15 cellular contexts compared by ENCODE assay signal in the genomic region with DNA sequence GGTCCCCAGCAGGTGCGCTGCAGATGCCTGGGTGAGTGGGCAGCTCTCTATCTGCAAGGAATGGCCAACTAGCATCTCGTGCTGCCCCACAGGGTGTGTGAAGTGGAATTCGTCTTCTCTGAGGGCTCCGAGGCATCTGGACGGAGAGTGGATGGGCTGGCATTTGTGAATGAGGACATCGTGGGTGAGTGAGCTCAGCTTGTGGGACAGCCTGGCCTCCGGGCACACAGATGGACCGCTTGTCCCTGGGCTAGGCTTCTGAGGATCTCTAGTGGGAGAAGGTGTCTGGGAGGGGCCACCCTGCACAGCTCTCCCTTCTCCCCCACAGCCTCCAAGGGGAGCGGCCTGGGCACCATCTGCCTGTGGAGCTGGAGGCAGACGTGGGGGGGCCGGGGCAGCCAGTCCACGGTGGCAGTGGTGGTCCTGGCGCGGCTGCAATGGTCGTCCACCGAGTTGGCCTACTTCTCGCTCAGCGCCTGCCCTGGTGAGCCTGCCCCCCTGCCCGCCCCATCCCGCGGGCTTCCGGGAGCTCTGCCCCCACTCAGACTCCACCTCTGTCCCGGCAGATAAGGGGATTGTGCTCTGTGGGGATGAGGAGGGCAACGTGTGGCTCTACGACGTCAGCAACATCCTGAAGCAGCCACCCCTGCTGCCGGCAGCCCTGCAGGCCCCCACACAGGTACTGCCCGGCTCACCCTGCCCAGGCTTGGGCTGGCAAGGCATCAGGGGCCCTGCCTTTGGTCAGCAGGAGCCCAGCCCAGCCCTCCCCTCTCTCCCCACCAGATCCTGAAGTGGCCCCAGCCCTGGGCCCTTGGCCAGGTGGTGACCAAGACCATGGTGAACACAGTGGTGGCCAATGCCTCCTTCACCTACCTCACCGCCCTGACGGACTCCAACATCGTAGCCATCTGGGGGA. TPM values are rescaled to one million over a fixed set of nuclear protein-coding genes. Genes with fewer than 3 reads are reported as not detected.
DNase-seq lines count a peak whose midpoint lies in the region; ATAC-seq, FAIRE-seq and TF ChIP-seq lines count a peak whose summit lies in the region.
"Had no signal": no experiment of that assay in that cellular context is flagged by ENCODE, and none has a peak within 500 bp of the region (broad histone marks: within the 10 kb centered on the region; RNA-seq: fewer than 3 reads in every experiment).

No MANE protein-coding gene starts in this region.

- H3K4me1 ChIP-seq in HepG2 (ENCODE audit: insufficient read depth, low read length): peaks cover 8% of the 10 kb centered on the region; the same call in 1 of the 2 replicates
- H3K4me1 ChIP-seq: uterus had no signal

- H3K9me3 ChIP-seq in WERI-Rb-1 (ENCODE audit: severe bottlenecking) (no peaks in the 10 kb centered on the region), HepG2 (ENCODE audit: low read length) (no peaks in the 10 kb centered on the region)
- H3K9me3 ChIP-seq: MG63, uterus had no signal

- H3K9me3 Mint-ChIP-seq in activated naive CD4-positive, alpha-beta T cell treated with anti-CD3 and anti-CD28 coated beads, Interleukin-2, amount 50 U/mL, for 24 hours: no peaks in the 10 kb centered on the region
- H3K9me3 Mint-ChIP-seq in activated naive CD4-positive, alpha-beta T cell treated with anti-CD3 and anti-CD28 coated beads, Interleukin-2, amount 10 ng/mL, durations not matched to agents 7 days and 5 days: no peaks in the 10 kb centered on the region
- no peaks in the 10 kb centered on the region for H3K9me3 Mint-ChIP-seq in effector memory CD8-positive, alpha-beta T cell
- H3K9me3 Mint-ChIP-seq: H9 had no signal

- peaks cover 3% of the 10 kb centered on the region for H3K36me3 Mint-ChIP-seq in activated naive CD4-positive, alpha-beta T cell treated with anti-CD3 and anti-CD28 coated beads, Interleukin-2, amount 50 U/mL, for 24 hours
- H3K36me3 Mint-ChIP-seq in activated naive CD4-positive, alpha-beta T cell treated with anti-CD3 and anti-CD28 coated beads, Interleukin-2, amount 10 ng/mL, durations not matched to agents 7 days and 5 days: no peaks in the 10 kb centered on the region
- peaks cover 31% of the 10 kb centered on the region for H3K36me3 Mint-ChIP-seq in effector memory CD8-positive, alpha-beta T cell (ENCODE audit: insufficient read depth)
- H3K36me3 Mint-ChIP-seq: activated naive CD8-positive, alpha-beta T cell had no signal

- WGBS in HepG2 (ENCODE audit: low lambda C conversion rate): 96% methylated on average over 21 of the region's 31 CpGs

- TF ChIP-seq POLR2A in HepG2 (IDR thresholded peaks at IDR 0.05; ENCODE audit: insufficient read depth in 1 of 2, low read depth in 2 of 2, low read length in 2 of 2): no peak

- H3K27me3 ChIP-seq in WERI-Rb-1 (ENCODE audit: insufficient read depth, low read depth, severe bottlenecking): no peaks in the 10 kb centered on the region
- H3K27me3 ChIP-seq in HepG2 (ENCODE audit: control insufficient read depth in 1 of 2, insufficient read depth in 2 of 2, low read length in 2 of 2): no peaks in the 10 kb centered on the region
- H3K27me3 ChIP-seq: MG63, uterus had no signal

- H3K9ac ChIP-seq in HepG2 (ENCODE audit: insufficient read depth, low read depth, low read length): no peak overlapping the region

- H3K4me3 ChIP-seq in WERI-Rb-1 (ENCODE audit: low read depth, low read length) (no peak overlapping the region), HepG2 (replicated peaks in 1 of 3; ENCODE audit: insufficient read depth in 1 of 3, low read depth in 2 of 3, low read length in 3 of 3) (no peak overlapping the region)
- H3K4me3 ChIP-seq: coronary artery, MG63, uterus had no signal

- in situ Hi-C loops in HepG2 (cut with HindIII; ENCODE audit: extremely low pct_ligation_motif_present, low pct_unique_long_range_greater_than_20kb): no loop called here

- H3K4me3 Mint-ChIP-seq in activated naive CD4-positive, alpha-beta T cell treated with anti-CD3 and anti-CD28 coated beads, Interleukin-2, amount 50 U/mL, for 24 hours: no peak overlapping the region
- no peak overlapping the region for H3K4me3 Mint-ChIP-seq in activated naive CD4-positive, alpha-beta T cell treated with anti-CD3 and anti-CD28 coated beads, Interleukin-2, amount 10 ng/mL, durations not matched to agents 7 days and 5 days
- no peak overlapping the region for H3K4me3 Mint-ChIP-seq in effector memory CD8-positive, alpha-beta T cell
- H3K4me3 Mint-ChIP-seq: activated naive CD8-positive, alpha-beta T cell; H9 had no signal

- no peak overlapping the region for H3K27ac ChIP-seq in WERI-Rb-1
- no peak overlapping the region for H3K27ac ChIP-seq in HepG2 (ENCODE audit: extremely low read length, insufficient read depth, low read length)
- H3K27ac ChIP-seq in substantia nigra (ENCODE audit: low read depth, low read length, poor library complexity, severe bottlenecking): peak overlapping the region; percentile 17
- H3K27ac ChIP-seq: coronary artery, uterus had no signal

- FAIRE-seq in HepG2 (lab: Jason Lieb, UNC): no peak

- H3K27ac Mint-ChIP-seq in activated naive CD4-positive, alpha-beta T cell treated with anti-CD3 and anti-CD28 coated beads, Interleukin-2, amount 50 U/mL, for 24 hours: peak overlapping the region; percentile 30
- no peak overlapping the region for H3K27ac Mint-ChIP-seq in activated naive CD4-positive, alpha-beta T cell treated with anti-CD3 and anti-CD28 coated beads, Interleukin-2, amount 10 ng/mL, durations not matched to agents 7 days and 5 days
- H3K27ac Mint-ChIP-seq in effector memory CD8-positive, alpha-beta T cell: peak overlapping the region in 1 of 2 donors; percentile 63
- H3K27ac Mint-ChIP-seq: activated naive CD8-positive, alpha-beta T cell had no signal

- POLR2A ChIA-PET in HepG2 (lab: Yijun Ruan, JAX): no interaction called here

- H3K4me1 Mint-ChIP-seq in activated naive CD4-positive, alpha-beta T cell treated with anti-CD3 and anti-CD28 coated beads, Interleukin-2, amount 50 U/mL, for 24 hours: no peaks in the 10 kb centered on the region
- no peaks in the 10 kb centered on the region for H3K4me1 Mint-ChIP-seq in activated naive CD4-positive, alpha-beta T cell treated with anti-CD3 and anti-CD28 coated beads, Interleukin-2, amount 10 ng/mL, durations not matched to agents 7 days and 5 days
- peaks cover 0 to 7% of the 10 kb centered on the region in 2 donors for H3K4me1 Mint-ChIP-seq in effector memory CD8-positive, alpha-beta T cell (ENCODE audit: low read depth in 2 of 2)
- H3K4me1 Mint-ChIP-seq: H9 had no signal

- no peaks in the 10 kb centered on the region for H3K27me3 Mint-ChIP-seq in activated naive CD4-positive, alpha-beta T cell treated with anti-CD3 and anti-CD28 coated beads, Interleukin-2, amount 50 U/mL, for 24 hours
- H3K27me3 Mint-ChIP-seq in activated naive CD4-positive, alpha-beta T cell treated with anti-CD3 and anti-CD28 coated beads, Interleukin-2, amount 10 ng/mL, durations not matched to agents 7 days and 5 days: no peaks in the 10 kb centered on the region
- H3K27me3 Mint-ChIP-seq in effector memory CD8-positive, alpha-beta T cell: no peaks in the 10 kb centered on the region
- H3K27me3 Mint-ChIP-seq: activated naive CD8-positive, alpha-beta T cell had no signal

- CTCF ChIA-PET in activated naive CD4-positive, alpha-beta T cell treated with anti-CD3 and anti-CD28 coated beads, Interleukin-2, amount 10 ng/mL, durations not matched to agents 7 days and 5 days (lab: Charles Lee): no interaction called here
- CTCF ChIA-PET in HepG2 (lab: Yijun Ruan, JAX; ENCODE audit: low intra/inter-chr PET ratio, low total read pairs): no interaction called here

- H4K20me1 ChIP-seq in HepG2 (ENCODE audit: insufficient read depth, low read length): no peaks in the 10 kb centered on the region

- H3K79me2 ChIP-seq in HepG2 (ENCODE audit: insufficient read depth, low read length): no peaks in the 10 kb centered on the region

- H3K36me3 ChIP-seq in WERI-Rb-1: peaks cover 45% of the 10 kb centered on the region
- peaks cover 5 to 7% of the 10 kb centered on the region in 2 experiments; a peak in 2 of 5 replicates for H3K36me3 ChIP-seq in HepG2 (replicated peaks in 1 of 2; ENCODE audit: control insufficient read depth in 1 of 2, insufficient read depth in 2 of 2, low read length in 2 of 2)
- H3K36me3 ChIP-seq: uterus had no signal

- no peak for ATAC-seq in HepG2
- no peak for ATAC-seq in HG02759 (IDR thresholded peaks at IDR 0.05; ENCODE audit: unreplicated experiment)
- no peak for ATAC-seq in effector memory CD8-positive, alpha-beta T cell (replicated peaks)

- no peak overlapping the region for H3K4me2 ChIP-seq in HepG2 (ENCODE audit: low read depth, low read length)

- H2AFZ ChIP-seq in HepG2 (ENCODE audit: low read length): no peak overlapping the region

- intact Hi-C loops in HepG2 (cut with micrococcal nuclease; ENCODE audit: unreplicated experiment): no loop called here

- TF ChIP-seq EP300 in HepG2 (IDR thresholded peaks at IDR 0.05; ENCODE audit: low read depth in 2 of 2, low read length in 2 of 2) (no peak), HepG2 (CRISPR knock-in tag; IDR thresholded peaks at IDR 0.05; ENCODE audit: borderline replicate concordance) (no peak)

- DNase-seq in activated naive CD4-positive, alpha-beta T cell treated with anti-CD3 and anti-CD28 coated beads, Interleukin-2, amount 10 ng/mL, durations not matched to agents 7 days and 5 days: no peak
- DNase-seq in WERI-Rb-1: peak; percentile 17
- no peak for DNase-seq in HepG2 (ENCODE audit: low spot score)
- peak in 5 of 49 donors; percentile 6 to 83 (median 18) for DNase-seq in substantia nigra (lab: John Stamatoyannopoulos, UW)
- no peak for DNase-seq in pons (ENCODE audit: low spot score)
- DNase-seq in effector memory CD8-positive, alpha-beta T cell: no peak
- DNase-seq: activated CD4-positive, alpha-beta T cell treated with anti-CD3 and anti-CD28 coated beads, Interleukin-2, amount 50 U/mL, for 1 hour; DMS79; H9; MG63; uterus had no signal

- no peak for TF ChIP-seq RAD21 in HepG2 (CRISPR knock-in tag; IDR thresholded peaks at IDR 0.05)

- TF ChIP-seq CTCF in WERI-Rb-1 (IDR thresholded peaks at IDR 0.05; ENCODE audit: low read depth, low read length) (no peak), HepG2 (CRISPR knock-in tag; IDR thresholded peaks at IDR 0.05) (no peak)

- no TSS peak for BruUV-seq in HepG2 (replicated peaks; lab: Mats Ljungman, UMichigan)

RNA-seq across cellular contexts. Expression of gene POLR2J, which starts 6.3 kb away (rescaled TPM):
- total RNA-seq in HepG2 (2016; rRNA removed; fragmentation: Illumina TruSeq; extraction: Trizol): 35.2 and 41.2 TPM in 2 replicates
- 119 and 146 TPM in 2 replicates for total RNA-seq in HepG2 (2016; cell fraction: cytosol; rRNA removed; fragmentation: Illumina TruSeq; extraction: Trizol; ENCODE audit: low read depth)
- total RNA-seq in HepG2 (2016; cell fraction: insoluble cytoplasmic fraction; rRNA removed; fragmentation: Illumina TruSeq; extraction: Trizol): 35.0 and 41.9 TPM in 2 replicates
- total RNA-seq in HepG2 (2016; cell fraction: membrane; rRNA removed; fragmentation: Illumina TruSeq; extraction: Trizol): 82.2 and 106 TPM in 2 replicates
- total RNA-seq in HepG2 (2016; cell fraction: nucleus; rRNA removed; fragmentation: Illumina TruSeq; extraction: Trizol): 40.9 and 44.1 TPM in 2 replicates
- 62.1 and 71.4 TPM in 2 replicates for polyA plus RNA-seq in HepG2 (2011; rRNA removed)
- polyA plus RNA-seq in HepG2 (2011; cell fraction: cytosol; rRNA removed): 81.1 and 104 TPM in 2 replicates
- polyA plus RNA-seq in HepG2 (2011; cell fraction: nucleus; rRNA removed): 40.7 and 50.5 TPM in 2 replicates
- polyA plus RNA-seq in HepG2 (2012): 30.4 and 45.2 TPM in 2 replicates
- polyA plus RNA-seq in HepG2 (2016; cell fraction: cytosol; fragmentation: Illumina TruSeq; extraction: Trizol; ENCODE audit: low read depth): 314 and 406 TPM in 2 replicates
- polyA plus RNA-seq in HepG2 (2016; cell fraction: insoluble cytoplasmic fraction; fragmentation: Illumina TruSeq; extraction: Trizol; ENCODE audit: low read depth): 70.0 and 80.5 TPM in 2 replicates
- 181 and 221 TPM in 2 replicates for polyA plus RNA-seq in HepG2 (2016; cell fraction: membrane; fragmentation: Illumina TruSeq; extraction: Trizol; ENCODE audit: low read depth)
- polyA plus RNA-seq in HepG2 (2016; cell fraction: nucleus; fragmentation: Illumina TruSeq; extraction: Trizol; ENCODE audit: insufficient read depth, low read depth): 46.8 and 47.8 TPM in 2 replicates
- 35.3 and 37.3 TPM in 2 replicates for polyA minus RNA-seq in HepG2 (2011; rRNA and poly(A)+ RNA removed; ENCODE audit: low replicate concordance)
- polyA minus RNA-seq in HepG2 (2011; cell fraction: cytosol; rRNA and poly(A)+ RNA removed): 6.2 and 9.8 TPM in 2 replicates
- polyA minus RNA-seq in HepG2 (2011; cell fraction: nucleus; rRNA and poly(A)+ RNA removed): 81.7 and 112 TPM in 2 replicates

RNA-seq across cellular contexts. Expression of gene LRWD1, which starts 7.6 kb away (rescaled TPM):
- total RNA-seq in HepG2 (2016; rRNA removed; fragmentation: Illumina TruSeq; extraction: Trizol): 14.5 and 16.3 TPM in 2 replicates
- 6.5 and 7.5 TPM in 2 replicates for total RNA-seq in HepG2 (2016; cell fraction: cytosol; rRNA removed; fragmentation: Illumina TruSeq; extraction: Trizol; ENCODE audit: low read depth)
- total RNA-seq in HepG2 (2016; cell fraction: insoluble cytoplasmic fraction; rRNA removed; fragmentation: Illumina TruSeq; extraction: Trizol): 14.1 and 16.9 TPM in 2 replicates
- total RNA-seq in HepG2 (2016; cell fraction: membrane; rRNA removed; fragmentation: Illumina TruSeq; extraction: Trizol): 9.7 and 10.1 TPM in 2 replicates
- 10.3 and 12.9 TPM in 2 replicates for total RNA-seq in HepG2 (2016; cell fraction: nucleus; rRNA removed; fragmentation: Illumina TruSeq; extraction: Trizol)
- 8.5 and 12.7 TPM in 2 replicates for polyA plus RNA-seq in HepG2 (2011; rRNA removed)
- polyA plus RNA-seq in HepG2 (2011; cell fraction: cytosol; rRNA removed): 7.5 and 11.4 TPM in 2 replicates
- polyA plus RNA-seq in HepG2 (2011; cell fraction: nucleus; rRNA removed): 30.8 and 31.0 TPM in 2 replicates
- polyA plus RNA-seq in HepG2 (2012): 4.2 and 6.2 TPM in 2 replicates
- polyA plus RNA-seq in HepG2 (2016; cell fraction: cytosol; fragmentation: Illumina TruSeq; extraction: Trizol; ENCODE audit: low read depth): 4.2 and 4.7 TPM in 2 replicates
- polyA plus RNA-seq in HepG2 (2016; cell fraction: insoluble cytoplasmic fraction; fragmentation: Illumina TruSeq; extraction: Trizol; ENCODE audit: low read depth): 13.6 and 16.5 TPM in 2 replicates
- 5.9 TPM in 2 replicates for polyA plus RNA-seq in HepG2 (2016; cell fraction: membrane; fragmentation: Illumina TruSeq; extraction: Trizol; ENCODE audit: low read depth)
- polyA plus RNA-seq in HepG2 (2016; cell fraction: nucleus; fragmentation: Illumina TruSeq; extraction: Trizol; ENCODE audit: insufficient read depth, low read depth): 19.3 and 20.0 TPM in 2 replicates
- polyA minus RNA-seq in HepG2 (2011; rRNA and poly(A)+ RNA removed; ENCODE audit: low replicate concordance): 17.3 and 19.5 TPM in 2 replicates
- polyA minus RNA-seq in HepG2 (2011; cell fraction: cytosol; rRNA and poly(A)+ RNA removed): 6.9 and 9.8 TPM in 2 replicates
- polyA minus RNA-seq in HepG2 (2011; cell fraction: nucleus; rRNA and poly(A)+ RNA removed): 4.5 and 6.4 TPM in 2 replicates

RNA-seq across cellular contexts. Expression of gene ALKBH4, which starts 7.7 kb away (rescaled TPM):
- total RNA-seq in HepG2 (2016; rRNA removed; fragmentation: Illumina TruSeq; extraction: Trizol): 8.7 and 8.8 TPM in 2 replicates
- 2.1 and 2.5 TPM in 2 replicates for total RNA-seq in HepG2 (2016; cell fraction: cytosol; rRNA removed; fragmentation: Illumina TruSeq; extraction: Trizol; ENCODE audit: low read depth)
- total RNA-seq in HepG2 (2016; cell fraction: insoluble cytoplasmic fraction; rRNA removed; fragmentation: Illumina TruSeq; extraction: Trizol): 6.9 and 9.3 TPM in 2 replicates
- total RNA-seq in HepG2 (2016; cell fraction: membrane; rRNA removed; fragmentation: Illumina TruSeq; extraction: Trizol): 6.9 and 7.4 TPM in 2 replicates
- 3.8 and 3.9 TPM in 2 replicates for total RNA-seq in HepG2 (2016; cell fraction: nucleus; rRNA removed; fragmentation: Illumina TruSeq; extraction: Trizol)
- 2.6 and 3.4 TPM in 2 replicates for polyA plus RNA-seq in HepG2 (2011; rRNA removed)
- polyA plus RNA-seq in HepG2 (2011; cell fraction: cytosol; rRNA removed): 3.1 and 5.0 TPM in 2 replicates
- 3.8 and 3.9 TPM in 2 replicates for polyA plus RNA-seq in HepG2 (2011; cell fraction: nucleus; rRNA removed)
- polyA plus RNA-seq in HepG2 (2012): 3.5 and 3.6 TPM in 2 replicates
- 2.2 and 2.6 TPM in 2 replicates for polyA plus RNA-seq in HepG2 (2016; cell fraction: cytosol; fragmentation: Illumina TruSeq; extraction: Trizol; ENCODE audit: low read depth)
- 7.8 and 9.2 TPM in 2 replicates for polyA plus RNA-seq in HepG2 (2016; cell fraction: insoluble cytoplasmic fraction; fragmentation: Illumina TruSeq; extraction: Trizol; ENCODE audit: low read depth)
- 4.0 and 4.1 TPM in 2 replicates for polyA plus RNA-seq in HepG2 (2016; cell fraction: membrane; fragmentation: Illumina TruSeq; extraction: Trizol; ENCODE audit: low read depth)
- 6.3 and 7.8 TPM in 2 replicates for polyA plus RNA-seq in HepG2 (2016; cell fraction: nucleus; fragmentation: Illumina TruSeq; extraction: Trizol; ENCODE audit: insufficient read depth, low read depth)
- 3.9 and 4.8 TPM in 2 replicates for polyA minus RNA-seq in HepG2 (2011; rRNA and poly(A)+ RNA removed; ENCODE audit: low replicate concordance)
- 1.2 and 2.4 TPM in 2 replicates for polyA minus RNA-seq in HepG2 (2011; cell fraction: cytosol; rRNA and poly(A)+ RNA removed)
- polyA minus RNA-seq in HepG2 (2011; cell fraction: nucleus; rRNA and poly(A)+ RNA removed): 3.6 and 5.1 TPM in 2 replicates

RNA-seq across cellular contexts. Expression of gene ORAI2, which starts 39.0 kb away (rescaled TPM):
- 6.0 and 6.1 TPM in 2 replicates for total RNA-seq in HepG2 (2016; rRNA removed; fragmentation: Illumina TruSeq; extraction: Trizol)
- 2.1 and 3.0 TPM in 2 replicates for total RNA-seq in HepG2 (2016; cell fraction: cytosol; rRNA removed; fragmentation: Illumina TruSeq; extraction: Trizol; ENCODE audit: low read depth)
- 3.2 and 5.4 TPM in 2 replicates for total RNA-seq in HepG2 (2016; cell fraction: insoluble cytoplasmic fraction; rRNA removed; fragmentation: Illumina TruSeq; extraction: Trizol)
- 6.5 and 8.2 TPM in 2 replicates for total RNA-seq in HepG2 (2016; cell fraction: membrane; rRNA removed; fragmentation: Illumina TruSeq; extraction: Trizol)
- total RNA-seq in HepG2 (2016; cell fraction: nucleus; rRNA removed; fragmentation: Illumina TruSeq; extraction: Trizol): 2.8 and 3.3 TPM in 2 replicates
- polyA plus RNA-seq in HepG2 (2011; rRNA removed): 3.0 and 5.6 TPM in 2 replicates
- polyA plus RNA-seq in HepG2 (2011; cell fraction: cytosol; rRNA removed): 4.7 and 7.5 TPM in 2 replicates
- 4.1 and 5.2 TPM in 2 replicates for polyA plus RNA-seq in HepG2 (2011; cell fraction: nucleus; rRNA removed)
- 2.1 and 3.0 TPM in 2 replicates for polyA plus RNA-seq in HepG2 (2012)
- polyA plus RNA-seq in HepG2 (2016; cell fraction: cytosol; fragmentation: Illumina TruSeq; extraction: Trizol; ENCODE audit: low read depth): 3.6 and 4.2 TPM in 2 replicates
- polyA plus RNA-seq in HepG2 (2016; cell fraction: insoluble cytoplasmic fraction; fragmentation: Illumina TruSeq; extraction: Trizol; ENCODE audit: low read depth): 4.2 and 4.4 TPM in 2 replicates
- 7.2 and 7.3 TPM in 2 replicates for polyA plus RNA-seq in HepG2 (2016; cell fraction: membrane; fragmentation: Illumina TruSeq; extraction: Trizol; ENCODE audit: low read depth)
- polyA plus RNA-seq in HepG2 (2016; cell fraction: nucleus; fragmentation: Illumina TruSeq; extraction: Trizol; ENCODE audit: insufficient read depth, low read depth): 3.2 and 3.6 TPM in 2 replicates
- 17.1 and 29.8 TPM in 2 replicates for polyA minus RNA-seq in HepG2 (2011; rRNA and poly(A)+ RNA removed; ENCODE audit: low replicate concordance)
- polyA minus RNA-seq in HepG2 (2011; cell fraction: cytosol; rRNA and poly(A)+ RNA removed): 3.8 and 4.9 TPM in 2 replicates
- 1.7 and 3.0 TPM in 2 replicates for polyA minus RNA-seq in HepG2 (2011; cell fraction: nucleus; rRNA and poly(A)+ RNA removed)

RNA-seq across cellular contexts. Expression of gene RASA4B, which starts 45.2 kb away (rescaled TPM):
- total RNA-seq in HepG2 (2016; rRNA removed; fragmentation: Illumina TruSeq; extraction: Trizol): 0.48 and 0.82 TPM in 2 replicates
- 0.40 TPM in 1 of 2 replicates, not detected in the other for total RNA-seq in HepG2 (2016; cell fraction: cytosol; rRNA removed; fragmentation: Illumina TruSeq; extraction: Trizol; ENCODE audit: low read depth)
- 0.48 and 0.54 TPM in 2 replicates for total RNA-seq in HepG2 (2016; cell fraction: insoluble cytoplasmic fraction; rRNA removed; fragmentation: Illumina TruSeq; extraction: Trizol)
- total RNA-seq in HepG2 (2016; cell fraction: membrane; rRNA removed; fragmentation: Illumina TruSeq; extraction: Trizol): 0.22 and 0.69 TPM in 2 replicates
- 0.65 and 0.69 TPM in 2 replicates for total RNA-seq in HepG2 (2016; cell fraction: nucleus; rRNA removed; fragmentation: Illumina TruSeq; extraction: Trizol)
- polyA plus RNA-seq in HepG2 (2011; rRNA removed): 1.3 and 2.6 TPM in 2 replicates
- 0.49 and 0.63 TPM in 2 replicates for polyA plus RNA-seq in HepG2 (2011; cell fraction: cytosol; rRNA removed)
- 9.9 and 11.0 TPM in 2 replicates for polyA plus RNA-seq in HepG2 (2011; cell fraction: nucleus; rRNA removed)
- 2.7 and 2.8 TPM in 2 replicates for polyA plus RNA-seq in HepG2 (2012)
- polyA plus RNA-seq in HepG2 (2016; cell fraction: cytosol; fragmentation: Illumina TruSeq; extraction: Trizol; ENCODE audit: low read depth): 0.34 and 0.41 TPM in 2 replicates
- polyA plus RNA-seq in HepG2 (2016; cell fraction: insoluble cytoplasmic fraction; fragmentation: Illumina TruSeq; extraction: Trizol; ENCODE audit: low read depth): 0.11 and 0.87 TPM in 2 replicates
- polyA plus RNA-seq in HepG2 (2016; cell fraction: membrane; fragmentation: Illumina TruSeq; extraction: Trizol; ENCODE audit: low read depth): 0.22 and 0.66 TPM in 2 replicates
- 0.96 and 1.1 TPM in 2 replicates for polyA plus RNA-seq in HepG2 (2016; cell fraction: nucleus; fragmentation: Illumina TruSeq; extraction: Trizol; ENCODE audit: insufficient read depth, low read depth)
- polyA minus RNA-seq in HepG2 (2011; rRNA and poly(A)+ RNA removed; ENCODE audit: low replicate concordance): 1.8 and 5.0 TPM in 2 replicates
- 1.1 TPM in 1 of 2 replicates, not detected in the other for polyA minus RNA-seq in HepG2 (2011; cell fraction: cytosol; rRNA and poly(A)+ RNA removed)
- polyA minus RNA-seq in HepG2 (2011; cell fraction: nucleus; rRNA and poly(A)+ RNA removed): 1.7 and 1.9 TPM in 2 replicates
